ENCODE assay signal across 8 cellular contexts in genomic region chr6:70669133-70669532, GRCh38. TPM values are rescaled to one million over a fixed set of nuclear protein-coding genes. Genes with fewer than 3 reads are reported as not detected.
A peak's percentile ranks its signal among the peaks of the same experiment; 100 is the strongest.
DNase-seq lines count a peak whose midpoint lies in the region; ATAC-seq, FAIRE-seq and TF ChIP-seq lines count a peak whose summit lies in the region.

No MANE protein-coding gene starts in this region.

- H3K4me1 ChIP-seq in DOHH2 (ENCODE audit: control insufficient read depth, low read length) (peaks cover 19% of the 10 kb centered on the region), duodenal mucosa (ENCODE audit: control insufficient read depth in 1 of 2, insufficient read depth in 2 of 2, low read length in 2 of 2) (peaks cover 23 to 36% of the 10 kb centered on the region in 2 donors), neural progenitor cell (peaks cover 17% of the 10 kb centered on the region)

- H3K27ac ChIP-seq in DOHH2 (ENCODE audit: low read depth, low read length): no peak overlapping the region
- no peak overlapping the region for H3K27ac ChIP-seq in duodenal mucosa (ENCODE audit: low read depth, low read length)
- H3K27ac ChIP-seq in neural progenitor cell: no peak overlapping the region

- H3K4me3 ChIP-seq in DOHH2 (ENCODE audit: low read length) (peak overlapping the region; percentile 94), duodenal mucosa (ENCODE audit: low read depth in 1 of 2, low read length in 2 of 2) (peak overlapping the region; percentile 94 to 97), neural progenitor cell (peak overlapping the region; percentile 84)

- H2AFZ ChIP-seq in neural progenitor cell (replicated peaks): no peak overlapping the region

- no peaks in the 10 kb centered on the region for H3K36me3 Mint-ChIP-seq in neural progenitor cell

- H4K20me1 ChIP-seq in DOHH2 (ENCODE audit: control insufficient read depth, insufficient read depth, low read depth, low read length): no peaks in the 10 kb centered on the region; the same call in 1 of the 2 replicates
- peaks cover 11% of the 10 kb centered on the region for H4K20me1 ChIP-seq in neural progenitor cell (ENCODE audit: low read depth)

- FAIRE-seq in frontal cortex (lab: Jason Lieb, UNC): no peak

- peaks cover 6% of the 10 kb centered on the region for H3K36me3 ChIP-seq in DOHH2 (ENCODE audit: control insufficient read depth, low read length)
- H3K36me3 ChIP-seq in duodenal mucosa (ENCODE audit: control insufficient read depth in 1 of 2, insufficient read depth in 2 of 2, low read length in 2 of 2): no peaks in the 10 kb centered on the region
- no peaks in the 10 kb centered on the region for H3K36me3 ChIP-seq in neural progenitor cell

- ATAC-seq in GM21360 (IDR thresholded peaks at IDR 0.05; ENCODE audit: unreplicated experiment): no peak

- DNase-seq in NAMALWA (ENCODE audit: low spot score) (peak; percentile 16), neural progenitor cell (ENCODE audit: low spot score) (no peak), frontal cortex (ENCODE audit: low spot score in 2 of 2) (no peak), NCI-H1694 (lab: John Stamatoyannopoulos, UW) (no peak)
- no peak for DNase-seq in stimulated activated CD4-positive, alpha-beta T cell treated with anti-CD3 and anti-CD28 coated beads, Interleukin-1b, Interleukin-23, amount 100 ng/mL, for 48 hours

- H3K4me1 Mint-ChIP-seq in neural progenitor cell: peaks cover 33% of the 10 kb centered on the region

- H3F3A ChIP-seq in DOHH2 (ENCODE audit: control insufficient read depth, insufficient read depth): no peaks in the 10 kb centered on the region; the same call in 1 of the 2 replicates
- H3F3A ChIP-seq in neural progenitor cell (ENCODE audit: low read depth): peaks cover 17% of the 10 kb centered on the region

- peaks cover 63% of the 10 kb centered on the region for H3K79me2 ChIP-seq in DOHH2 (ENCODE audit: control insufficient read depth, low read length)
- H3K79me2 ChIP-seq in neural progenitor cell (ENCODE audit: low read depth): peaks cover 54% of the 10 kb centered on the region

- peaks cover 6% of the 10 kb centered on the region for H3K27me3 Mint-ChIP-seq in neural progenitor cell (ENCODE audit: insufficient read depth, low read depth)

- H3K9me2 ChIP-seq in DOHH2 (replicated peaks; ENCODE audit: control insufficient read depth, low read length): no peaks in the 10 kb centered on the region

- H3K4me3 Mint-ChIP-seq in neural progenitor cell: peak overlapping the region; percentile 90

- H3K9me3 ChIP-seq in DOHH2 (ENCODE audit: control insufficient read depth, insufficient read depth, low read length) (no peaks in the 10 kb centered on the region), duodenal mucosa (ENCODE audit: control insufficient read depth in 1 of 2, low read length in 2 of 2) (no peaks in the 10 kb centered on the region), neural progenitor cell (ENCODE audit: low read depth) (no peaks in the 10 kb centered on the region)

- peak overlapping the region; percentile 92 for H3K4me2 ChIP-seq in DOHH2 (ENCODE audit: low read length)
- H3K4me2 ChIP-seq in neural progenitor cell: peak overlapping the region; percentile 88

- no peaks in the 10 kb centered on the region for H3K9me3 Mint-ChIP-seq in neural progenitor cell

- H3K27me3 ChIP-seq in DOHH2 (ENCODE audit: control insufficient read depth, low read length) (no peaks in the 10 kb centered on the region), duodenal mucosa (ENCODE audit: control insufficient read depth in 1 of 2, insufficient read depth in 2 of 2, low read length in 2 of 2) (no peaks in the 10 kb centered on the region), neural progenitor cell (no peaks in the 10 kb centered on the region)

- H3K27ac Mint-ChIP-seq in neural progenitor cell: no peak overlapping the region

- no peak for TF ChIP-seq CTCF in DOHH2 (IDR thresholded peaks at IDR 0.05; ENCODE audit: low read depth, low read length, poor library complexity, severe bottlenecking)
- TF ChIP-seq CTCF in neural progenitor cell (IDR thresholded peaks at IDR 0.05): no peak

- peak overlapping the region in 1 of 2 donors; percentile 88 for H3K9ac ChIP-seq in duodenal mucosa (ENCODE audit: low read depth in 1 of 2, low read length in 2 of 2)
- H3K9ac ChIP-seq in neural progenitor cell: no peak overlapping the region

RNA-seq across cellular contexts. Expression of gene SMAP1, which starts 1.4 kb away (rescaled TPM):
- total RNA-seq in neural progenitor cell (ENCODE audit: low replicate concordance) (32.7 and 36.5 TPM in 2 replicates), frontal cortex (71.3 TPM)
